21 cellular contexts compared by ENCODE assay signal in genomic region chr3:4687167-4687566, GRCh38.
DNase-seq lines count a peak whose midpoint lies in the region; ATAC-seq and TF ChIP-seq lines count a peak whose summit lies in the region.
"Had no signal": no experiment of that assay in that cellular context is flagged by ENCODE, and none has a peak within 500 bp of the region (broad histone marks: within the 10 kb centered on the region; RNA-seq: fewer than 3 reads in every experiment).

No MANE protein-coding gene starts in this region.

- H3K4me2 ChIP-seq in PC-9 (peak overlapping the region; percentile 24), OCI-LY7 (ENCODE audit: low read length) (no peak overlapping the region)

- peak in 2 of 3 experiments; percentile 18 to 22 for DNase-seq in NCI-H1417 (lab: John Stamatoyannopoulos, UW)
- no peak for DNase-seq in NCI-H1417 treated with DMSO at 0.1 percent for 48 hours (lab: John Stamatoyannopoulos, UW)
- DNase-seq in PC-9, result peak; percentile 5 to 76
- peak; percentile 60 for DNase-seq in islet precursor cell
- DNase-seq in progenitor cell of endocrine pancreas (ENCODE audit: low spot score, unreplicated experiment), result no peak
- no peak for DNase-seq in left ventricle myocardium superior
- no peak for DNase-seq in OCI-LY7 (ENCODE audit: low spot score)
- DNase-seq: 8988T; activated CD4-positive, alpha-beta T cell treated with anti-CD3 and anti-CD28 coated beads for 36 hours; activated naive CD4-positive, alpha-beta T cell treated with anti-CD3 and anti-CD28 coated beads, Interleukin-2, amount 50 U/mL, for 16 hours; caudate nucleus; endodermal cell; GDM1; kidney; NCI-H1048; NCI-H526; stimulated activated CD4-positive, alpha-beta T cell treated with anti-CD3 and anti-CD28 coated beads, Interleukin-4, amount 100 ng/mL, for 1 hour had no signal

- H3K9me2 ChIP-seq in PC-9 (ENCODE audit: insufficient read depth), result no peaks in the 10 kb centered on the region
- no peaks in the 10 kb centered on the region for H3K9me2 ChIP-seq in OCI-LY7 (ENCODE audit: insufficient read depth, low read length)

- H3K9me3 ChIP-seq in PC-9 (ENCODE audit: insufficient read depth, low read depth) (peaks cover 5% of the 10 kb centered on the region; the same call in 1 of the 2 replicates), OCI-LY7 (ENCODE audit: low read length) (no peaks in the 10 kb centered on the region; the same call in 1 of the 2 replicates)

- CTCF ChIA-PET in PC-9 (lab: Charles Lee) (no interaction called here), OCI-LY7 (lab: Charles Lee; ENCODE audit: unreplicated experiment) (no interaction called here)

- H3K4me1 ChIP-seq in PC-9 (replicated peaks; ENCODE audit: insufficient read depth), result peaks cover 10% of the 10 kb centered on the region; the same call in 1 of the 2 replicates
- H3K4me1 ChIP-seq in OCI-LY7 (ENCODE audit: insufficient read depth, low read length, poor library complexity, severe bottlenecking), result no peaks in the 10 kb centered on the region
- H3K4me1 ChIP-seq: gastroesophageal sphincter had no signal

- H3K9me3 Mint-ChIP-seq in progenitor cell of endocrine pancreas (ENCODE audit: low read depth), result peaks cover 5% of the 10 kb centered on the region
- H3K9me3 Mint-ChIP-seq: T-helper 2 cell treated with Interferon-gamma antibody and Interleukin-4, amounts not matched to agents 5 μg/mL and 100 μg/mL, for 36 hours had no signal

- ATAC-seq in GM19324 (IDR thresholded peaks at IDR 0.05; ENCODE audit: low FRiP score, unreplicated experiment) (no peak), left ventricle myocardium superior (no peak)
- ATAC-seq: activated CD4-positive, alpha-beta T cell treated with anti-CD3 and anti-CD28 coated beads for 36 hours; gastroesophageal sphincter had no signal

- peaks cover 41% of the 10 kb centered on the region for H3K27me3 Mint-ChIP-seq in progenitor cell of endocrine pancreas
- H3K27me3 Mint-ChIP-seq: activated CD4-positive, alpha-beta T cell treated with anti-CD3 and anti-CD28 coated beads for 36 hours had no signal

- no peaks in the 10 kb centered on the region for H4K20me1 ChIP-seq in PC-9 (ENCODE audit: insufficient read depth)
- no peaks in the 10 kb centered on the region for H4K20me1 ChIP-seq in OCI-LY7 (ENCODE audit: insufficient read depth, low read length)

- POLR2A ChIA-PET in PC-9 (lab: Charles Lee; ENCODE audit: unreplicated experiment) (no interaction called here), OCI-LY7 (lab: Charles Lee) (interaction anchor here (1.3 kb wide), 1 partner anchor 8 kb away, joined by 3 read pairs; no protein-coding TSS in a partner anchor)

- H3K36me3 Mint-ChIP-seq in progenitor cell of endocrine pancreas (ENCODE audit: insufficient read depth), result peaks cover 3% of the 10 kb centered on the region

- peak overlapping the region; percentile 43 for H3K27ac ChIP-seq in PC-9
- no peak overlapping the region for H3K27ac ChIP-seq in OCI-LY7 (ENCODE audit: low read depth, low read length, poor library complexity, severe bottlenecking)

- H3K27ac Mint-ChIP-seq in progenitor cell of endocrine pancreas, result peak overlapping the region; percentile 10
- H3K27ac Mint-ChIP-seq: activated CD4-positive, alpha-beta T cell treated with anti-CD3 and anti-CD28 coated beads for 36 hours; CD14-positive monocyte; endodermal cell; T-helper 2 cell treated with Interferon-gamma antibody and Interleukin-4, amounts not matched to agents 5 μg/mL and 100 μg/mL, for 36 hours had no signal

- H3K79me2 ChIP-seq in PC-9 (ENCODE audit: low read depth) (no peaks in the 10 kb centered on the region), OCI-LY7 (ENCODE audit: insufficient read depth, low read depth, low read length) (no peaks in the 10 kb centered on the region)

- intact Hi-C loops in PC-9 (cut with micrococcal nuclease; ENCODE audit: unreplicated experiment) (no loop called here), left ventricle myocardium superior (cut with micrococcal nuclease) (no loop called here), OCI-LY7 (cut with micrococcal nuclease; ENCODE audit: unreplicated experiment) (no loop called here)

- H3K4me3 ChIP-seq in PC-9 (no peak overlapping the region), OCI-LY7 (ENCODE audit: low read depth, low read length, poor library complexity, severe bottlenecking) (no peak overlapping the region)
- H3K4me3 ChIP-seq: gastroesophageal sphincter had no signal

- no peak overlapping the region for H2AFZ ChIP-seq in PC-9
- H2AFZ ChIP-seq in OCI-LY7 (ENCODE audit: low read length), result no peak overlapping the region

- no peaks in the 10 kb centered on the region for H3K36me3 ChIP-seq in PC-9 (ENCODE audit: low read depth)
- peaks cover 97% of the 10 kb centered on the region for H3K36me3 ChIP-seq in OCI-LY7 (ENCODE audit: insufficient read depth, low read length)

- no peaks in the 10 kb centered on the region for H3K27me3 ChIP-seq in PC-9 (ENCODE audit: insufficient read depth, low read depth)
- H3K27me3 ChIP-seq: gastroesophageal sphincter had no signal

- BruUV-seq in PC-9 (replicated peaks; lab: Mats Ljungman, UMichigan) (no TSS peak), OCI-LY7 (replicated peaks; lab: Mats Ljungman, UMichigan) (no TSS peak)

- no peak overlapping the region for H3K4me3 Mint-ChIP-seq in progenitor cell of endocrine pancreas (ENCODE audit: low read depth)
- H3K4me3 Mint-ChIP-seq: activated CD4-positive, alpha-beta T cell treated with anti-CD3 and anti-CD28 coated beads for 36 hours; CD14-positive monocyte; endodermal cell; T-helper 2 cell treated with Interferon-gamma antibody and Interleukin-4, amounts not matched to agents 5 μg/mL and 100 μg/mL, for 36 hours had no signal

- H3K4me1 Mint-ChIP-seq in progenitor cell of endocrine pancreas (ENCODE audit: low read depth), result peaks cover 18% of the 10 kb centered on the region
- H3K4me1 Mint-ChIP-seq: activated CD4-positive, alpha-beta T cell treated with anti-CD3 and anti-CD28 coated beads for 36 hours; CD14-positive monocyte had no signal

- no peaks in the 10 kb centered on the region; the same call in 1 of the 2 replicates for H3F3A ChIP-seq in PC-9 (ENCODE audit: insufficient read depth, low read depth)

- TF ChIP-seq CTCF in PC-9 (conservative IDR thresholded peaks at IDR 0.05), result no peak
- TF ChIP-seq CTCF in progenitor cell of endocrine pancreas (IDR thresholded peaks at IDR 0.05; ENCODE audit: unreplicated experiment), result no peak
- no peak for TF ChIP-seq CTCF in OCI-LY7 (conservative IDR thresholded peaks at IDR 0.05; ENCODE audit: low read length)

Comparison
In these comparisons a context has a peak if more than half of its experiments do, and no peak if none do; other contexts are left out.
1. DNase-seq: peak in NCI-H1417 (2 of 3), PC-9 (2 of 2) and islet precursor cell (single experiment); none in NCI-H1417 treated with DMSO at 0.1 percent for 48 hours (single experiment), progenitor cell of endocrine pancreas (single experiment), left ventricle myocardium superior (single experiment) and OCI-LY7 (single experiment).